Comparison of ENCODE assay signal across 23 cellular contexts in the genomic region with DNA sequence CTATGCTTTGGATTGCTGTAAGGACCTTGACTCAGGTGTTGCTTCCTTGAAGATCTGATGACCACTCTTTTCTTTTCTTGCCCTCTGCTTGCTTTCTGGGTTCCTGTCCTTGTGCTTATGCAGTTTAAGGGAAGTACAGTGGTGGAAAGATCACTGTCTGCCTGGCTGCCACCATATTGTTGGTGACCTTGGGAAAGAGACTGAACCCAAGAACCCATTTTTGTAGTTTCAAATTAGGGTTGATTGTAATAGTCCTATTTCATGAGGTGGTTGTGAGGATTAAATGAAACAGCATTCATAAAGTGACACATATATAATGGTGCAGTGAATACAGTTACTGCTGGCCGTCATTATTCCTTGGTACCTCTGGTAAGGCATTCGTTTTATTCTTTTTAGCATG. TPM values are rescaled to one million over a fixed set of nuclear protein-coding genes. Genes with fewer than 3 reads are reported as not detected.
DNase-seq lines count a peak whose midpoint lies in the region; ATAC-seq and TF ChIP-seq lines count a peak whose summit lies in the region.
"Had no signal": no experiment of that assay in that cellular context is flagged by ENCODE, and none has a peak within 500 bp of the region (broad histone marks: within the 10 kb centered on the region; RNA-seq: fewer than 3 reads in every experiment).

No MANE protein-coding gene starts in this region.

- no peaks in the 10 kb centered on the region for H3K27me3 Mint-ChIP-seq in nephron (ENCODE audit: low read depth)
- no peaks in the 10 kb centered on the region for H3K27me3 Mint-ChIP-seq in activated CD4-positive, alpha-beta T cell treated with anti-CD3 and anti-CD28 coated beads, Interleukin-2, amount 10 ng/mL, durations not matched to agents 7 days and 5 days
- H3K27me3 Mint-ChIP-seq: CD4-positive, alpha-beta memory T cell had no signal

- no peaks in the 10 kb centered on the region for H3K9me3 Mint-ChIP-seq in nephron
- H3K9me3 Mint-ChIP-seq in activated CD4-positive, alpha-beta T cell treated with anti-CD3 and anti-CD28 coated beads, Interleukin-2, amount 10 ng/mL, durations not matched to agents 7 days and 5 days, result no peaks in the 10 kb centered on the region
- H3K9me3 Mint-ChIP-seq: CD4-positive, alpha-beta memory T cell; T-helper 1 cell treated with Interleukin-12 subunit alpha and Interleukin-12 subunit beta and Interleukin-4 antibody, amounts not matched to agents 30 μg/mL and 1 μg/mL, for 36 hours had no signal

- H3K27me3 ChIP-seq in right cardiac atrium (ENCODE audit: control insufficient read depth, insufficient read depth) (no peaks in the 10 kb centered on the region), body of pancreas (no peaks in the 10 kb centered on the region), upper lobe of left lung (no peaks in the 10 kb centered on the region)
- H3K27me3 ChIP-seq: esophagus squamous epithelium, testis had no signal

- TF ChIP-seq POLR2A in body of pancreas (IDR thresholded peaks at IDR 0.05) (no peak), upper lobe of left lung (IDR thresholded peaks at IDR 0.05) (no peak)

- H3K36me3 ChIP-seq in body of pancreas (replicated peaks in 1 of 2; ENCODE audit: insufficient read depth in 1 of 2, low read depth in 2 of 2) (no peaks in the 10 kb centered on the region), upper lobe of left lung (no peaks in the 10 kb centered on the region)
- H3K36me3 ChIP-seq: esophagus squamous epithelium had no signal

- peak overlapping the region; percentile 76 for H3K27ac ChIP-seq in right cardiac atrium (ENCODE audit: low read length)
- H3K27ac ChIP-seq in body of pancreas, result peak overlapping the region in 3 of 4 donors; percentile 31 to 43 (median 31)
- H3K27ac ChIP-seq in upper lobe of left lung, result no peak overlapping the region
- H3K27ac ChIP-seq: testis had no signal

- H3K4me3 Mint-ChIP-seq in nephron, result no peak overlapping the region
- no peak overlapping the region for H3K4me3 Mint-ChIP-seq in activated CD4-positive, alpha-beta T cell treated with anti-CD3 and anti-CD28 coated beads, Interleukin-2, amount 10 ng/mL, durations not matched to agents 7 days and 5 days
- H3K4me3 Mint-ChIP-seq: T-helper 1 cell treated with Interleukin-12 subunit alpha and Interleukin-12 subunit beta and Interleukin-4 antibody, amounts not matched to agents 30 μg/mL and 1 μg/mL, for 36 hours had no signal

- no peak for TF ChIP-seq CTCF in body of pancreas (IDR thresholded peaks at IDR 0.05)
- TF ChIP-seq CTCF in nephron (IDR thresholded peaks at IDR 0.05; ENCODE audit: unreplicated experiment in 3 of 3), result no peak
- no peak for TF ChIP-seq CTCF in upper lobe of left lung (IDR thresholded peaks at IDR 0.05)

- peak overlapping the region in 2 of 3 experiments; percentile 18 to 54 for H3K27ac Mint-ChIP-seq in nephron
- no peak overlapping the region for H3K27ac Mint-ChIP-seq in activated CD4-positive, alpha-beta T cell treated with anti-CD3 and anti-CD28 coated beads, Interleukin-2, amount 10 ng/mL, durations not matched to agents 7 days and 5 days
- H3K27ac Mint-ChIP-seq: T-helper 1 cell treated with Interleukin-12 subunit alpha and Interleukin-12 subunit beta and Interleukin-4 antibody, amounts not matched to agents 30 μg/mL and 1 μg/mL, for 36 hours had no signal

- H3K4me3 ChIP-seq in right cardiac atrium (ENCODE audit: low read length) (no peak overlapping the region), body of pancreas (no peak overlapping the region), upper lobe of left lung (no peak overlapping the region)
- H3K4me3 ChIP-seq: esophagus squamous epithelium, GM12878, testis had no signal

- ATAC-seq in right cardiac atrium (no peak), body of pancreas (no peak), upper lobe of left lung (ENCODE audit: low FRiP score in 2 of 2) (no peak)
- ATAC-seq: GM12878 had no signal

- H3K36me3 Mint-ChIP-seq in nephron (ENCODE audit: low read depth), result no peaks in the 10 kb centered on the region
- H3K36me3 Mint-ChIP-seq in activated CD4-positive, alpha-beta T cell treated with anti-CD3 and anti-CD28 coated beads, Interleukin-2, amount 10 ng/mL, durations not matched to agents 7 days and 5 days (ENCODE audit: low read depth), result peaks cover 3% of the 10 kb centered on the region

- peaks cover 70% of the 10 kb centered on the region for H3K4me1 Mint-ChIP-seq in nephron
- peaks cover 73% of the 10 kb centered on the region for H3K4me1 Mint-ChIP-seq in activated CD4-positive, alpha-beta T cell treated with anti-CD3 and anti-CD28 coated beads, Interleukin-2, amount 10 ng/mL, durations not matched to agents 7 days and 5 days

- POLR2A ChIA-PET in activated CD4-positive, alpha-beta T cell treated with anti-CD3 and anti-CD28 coated beads, Interleukin-2, amount 10 ng/mL, durations not matched to agents 7 days and 5 days (lab: Charles Lee), result no interaction called here

- CTCF ChIA-PET in activated CD4-positive, alpha-beta T cell treated with anti-CD3 and anti-CD28 coated beads, Interleukin-2, amount 10 ng/mL, durations not matched to agents 7 days and 5 days (lab: Charles Lee), result no interaction called here

- peaks cover 29% of the 10 kb centered on the region for H3K4me1 ChIP-seq in right cardiac atrium (ENCODE audit: control insufficient read depth, insufficient read depth, low read length)
- peaks cover 70% of the 10 kb centered on the region for H3K4me1 ChIP-seq in body of pancreas
- H3K4me1 ChIP-seq in upper lobe of left lung, result peaks cover 45 to 66% (median 56%) of the 10 kb centered on the region in 4 donors

- TF ChIP-seq EP300 in upper lobe of left lung (IDR thresholded peaks at IDR 0.05), result no peak

- H3K9me3 ChIP-seq in right cardiac atrium (ENCODE audit: control insufficient read depth, low read length) (no peaks in the 10 kb centered on the region), body of pancreas (no peaks in the 10 kb centered on the region), upper lobe of left lung (no peaks in the 10 kb centered on the region)
- H3K9me3 ChIP-seq: esophagus squamous epithelium, testis had no signal

- DNase-seq in right cardiac atrium, result no peak
- no peak for DNase-seq in cardiac septum (ENCODE audit: low spot score)
- DNase-seq in body of pancreas, result no peak
- no peak for DNase-seq in upper lobe of left lung
- no peak for DNase-seq in activated gamma-delta T cell (lab: John Stamatoyannopoulos, UW)
- DNase-seq in activated CD4-positive, alpha-beta T cell treated with anti-CD3 and anti-CD28 coated beads, Interleukin-2, amount 10 ng/mL, durations not matched to agents 7 days and 5 days, result no peak
- no peak for DNase-seq in GF-D8 (lab: John Stamatoyannopoulos, UW)
- DNase-seq: activated CD8-positive, alpha-beta memory T cell treated with anti-CD3 and anti-CD28 coated beads, Interleukin-2, amount 50 U/mL, for 4 hours; activated effector memory CD4-positive, alpha-beta T cell treated with anti-CD3 and anti-CD28 coated beads, Interleukin-2, amount 50 U/mL, for 16 hours; amniotic stem cell; CD4-positive, alpha-beta memory T cell; effector CD8-positive, alpha-beta T cell; esophagus squamous epithelium; NCI-H1048; NCI-H187 treated with DMSO at 0.1 percent for 48 hours; NCI-H226; NCI-H82; nucleus accumbens; retina; testis had no signal

- intact Hi-C loops in right cardiac atrium (cut with DNase I), result no loop called here
- intact Hi-C loops in cardiac septum (cut with DNase I), result loop anchor here (5.0 kb wide), 1 partner anchor 41 kb away; the partner anchor contains the start of gene MAP4K4
- intact Hi-C loops in body of pancreas (cut with DNase I), result no loop called here

- 91% methylated on average over 2 of the region's 2 CpGs for WGBS in right cardiac atrium
- 76 to 93% methylated on average over 2 of the region's 2 CpGs for WGBS in body of pancreas, 2 donors
- WGBS in upper lobe of left lung, 2 donors, result 94 to 100% methylated on average over 2 of the region's 2 CpGs

RNA-seq across cellular contexts. Expression of gene MAP4K4, which starts 41.1 kb away (rescaled TPM):
- total RNA-seq in right cardiac atrium (10 to 100 TPM; 56.4 to 64.5 (median 61.8) TPM), cardiac septum (135 TPM), body of pancreas (10 to 100 TPM; 22.1 to 25.1 TPM), upper lobe of left lung (10 to 100 TPM; 49.8 to 88.0 (median 56.4) TPM)
- polyA plus RNA-seq in right cardiac atrium, result 30.8 TPM
- 100 to 1,000 TPM; 129 to 142 TPM for total RNA-seq in activated CD4-positive, alpha-beta T cell treated with anti-CD3 and anti-CD28 coated beads, Interleukin-2, amount 10 ng/mL, durations not matched to agents 7 days and 5 days

Comparison
In these comparisons a context has a peak if more than half of its experiments do, and no peak if none do; other contexts are left out.
1. H3K27ac ChIP-seq: peak in right cardiac atrium (single experiment) and body of pancreas (3 of 4); none in upper lobe of left lung (0 of 4).